1 cellular context compared by ENCODE assay signal in genomic region chr20:56827763-56828162, GRCh38.
TF ChIP-seq lines count a peak whose summit lies in the region.

No MANE protein-coding gene starts in this region.

TF ChIP-seq in GM23338, 12 proteins besides CTCF, POLR2A, EP300 and RAD21 (continued from another document):
- TF ChIP-seq REST (IDR thresholded peaks at IDR 0.05; ENCODE audit: unreplicated experiment) (no peak), JUNB (IDR thresholded peaks at IDR 0.05; ENCODE audit: unreplicated experiment) (no peak), ZNF331 (CRISPR knock-in tag; IDR thresholded peaks at IDR 0.05; ENCODE audit: low read depth) (no peak), POLR2AphosphoS5 (IDR thresholded peaks at IDR 0.05; ENCODE audit: low read depth) (no peak), ZNF462 (CRISPR knock-in tag; IDR thresholded peaks at IDR 0.05) (no peak), EZH2phosphoT487 (IDR thresholded peaks at IDR 0.05; ENCODE audit: unreplicated experiment) (no peak), EZH2 (IDR thresholded peaks at IDR 0.05; ENCODE audit: low read depth, unreplicated experiment) (no peak), ETS1 (IDR thresholded peaks at IDR 0.05) (no peak), ZNF114 (CRISPR knock-in tag; IDR thresholded peaks at IDR 0.05) (no peak), NANOG (IDR thresholded peaks at IDR 0.05; ENCODE audit: borderline replicate concordance) (no peak), CREB1 (CRISPR knock-in tag; IDR thresholded peaks at IDR 0.05; ENCODE audit: low read depth) (no peak)
TF ChIP-seq in GM23338: peak in this region for 0.
